15 cellular contexts compared by ENCODE assay signal in the genomic region with DNA sequence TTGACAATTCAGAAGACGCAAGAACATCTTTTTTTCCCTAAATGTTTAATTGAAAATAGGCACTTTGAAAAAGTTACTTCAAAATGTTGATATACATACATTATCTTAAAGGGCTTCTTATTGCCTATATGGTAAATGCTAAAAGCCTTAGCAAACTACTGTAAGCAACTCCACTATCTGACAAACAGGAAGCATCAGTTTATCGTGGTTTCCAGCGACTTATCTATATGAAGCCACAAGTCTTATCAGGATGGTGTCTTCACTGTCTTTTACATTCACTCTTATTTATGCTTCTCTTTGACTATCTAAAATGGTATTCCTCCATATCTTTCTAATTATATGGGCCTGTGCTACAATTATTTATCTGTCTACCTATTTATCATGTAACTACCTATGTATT.
DNase-seq lines count a peak whose midpoint lies in the region; ATAC-seq and TF ChIP-seq lines count a peak whose summit lies in the region.
"Had no signal": no experiment of that assay in that cellular context is flagged by ENCODE, and none has a peak within 500 bp of the region (broad histone marks: within the 10 kb centered on the region; RNA-seq: fewer than 3 reads in every experiment).

No MANE protein-coding gene starts in this region.

- no peaks in the 10 kb centered on the region for H3K27me3 Mint-ChIP-seq in T-cell
- no peaks in the 10 kb centered on the region for H3K27me3 Mint-ChIP-seq in central memory CD8-positive, alpha-beta T cell
- H3K27me3 Mint-ChIP-seq: IgD-negative memory B cell had no signal

- no peaks in the 10 kb centered on the region for H4K20me1 ChIP-seq in BLaER1
- no peaks in the 10 kb centered on the region for H4K20me1 ChIP-seq in DND-41 (ENCODE audit: insufficient read depth, low read length)

- peaks cover 15% of the 10 kb centered on the region; the same call in 1 of the 2 replicates for H3K4me1 ChIP-seq in BLaER1
- peaks cover 34% of the 10 kb centered on the region for H3K4me1 ChIP-seq in DND-41 (ENCODE audit: insufficient read depth, low read length)
- no peaks in the 10 kb centered on the region for H3K4me1 ChIP-seq in mesenchymal stem cell (ENCODE audit: control insufficient read depth, insufficient read depth, low read depth, low read length)
- H3K4me1 ChIP-seq in sigmoid colon = no peaks in the 10 kb centered on the region

- H3K23ac ChIP-seq in mesenchymal stem cell (ENCODE audit: low read length in 2 of 2) = no peak overlapping the region

- peak overlapping the region; percentile 19 to 26 for H3K27ac Mint-ChIP-seq in T-cell
- peak overlapping the region; percentile 66 for H3K27ac Mint-ChIP-seq in central memory CD8-positive, alpha-beta T cell (ENCODE audit: low read depth)
- H3K27ac Mint-ChIP-seq: GM23338 had no signal

- no peak for DNase-seq in DND-41
- no peak for DNase-seq in T-cell
- no peak for DNase-seq in central memory CD8-positive, alpha-beta T cell (ENCODE audit: low spot score in 2 of 2)
- no peak for DNase-seq in mesenchymal stem cell
- DNase-seq in left colon = no peak
- DNase-seq in activated T-cell treated with anti-CD3 and anti-CD28 coated beads for 4 hours = no peak
- no peak for DNase-seq in sigmoid colon
- DNase-seq: NCI-H1105 treated with DMSO at 0.1 percent for 48 hours, NCI-H187, NCI-H2171, SIG-M5 had no signal

- H2AFZ ChIP-seq in DND-41 (ENCODE audit: low read depth, low read length) (no peak overlapping the region), mesenchymal stem cell (ENCODE audit: low read depth, low read length) (no peak overlapping the region)
- H2AFZ ChIP-seq: GM23338 had no signal

- no peak overlapping the region for H3K4ac ChIP-seq in mesenchymal stem cell (ENCODE audit: low read depth in 1 of 2, low read length in 2 of 2)

- intact Hi-C loops in left colon (cut with DNase I, micrococcal nuclease) = no loop called here
- intact Hi-C loops in sigmoid colon (cut with DNase I) = no loop called here

- POLR2A ChIA-PET in T-cell (lab: Charles Lee) = no interaction called here

- WGBS in mesenchymal stem cell = 56% methylated on average over 2 of the region's 3 CpGs
- WGBS in sigmoid colon, 2 donors = 68 to 83% methylated on average over 3 of the region's 3 CpGs

- H3K9me3 ChIP-seq in BLaER1 (no peaks in the 10 kb centered on the region), DND-41 (ENCODE audit: insufficient read depth, low read length, severe bottlenecking) (no peaks in the 10 kb centered on the region), mesenchymal stem cell (ENCODE audit: control insufficient read depth, low read length) (no peaks in the 10 kb centered on the region), sigmoid colon (no peaks in the 10 kb centered on the region)

- no peaks in the 10 kb centered on the region for H3K79me2 ChIP-seq in DND-41 (ENCODE audit: insufficient read depth, low read length)

- no peak overlapping the region for H4K8ac ChIP-seq in mesenchymal stem cell (ENCODE audit: low read length)

- TF ChIP-seq CTCF in DND-41 (IDR thresholded peaks at IDR 0.05; ENCODE audit: borderline replicate concordance, extremely low read depth, low read length, poor library complexity, severe bottlenecking) (no peak), sigmoid colon (IDR thresholded peaks at IDR 0.05) (no peak)

- no peaks in the 10 kb centered on the region for H3K79me1 ChIP-seq in mesenchymal stem cell (replicated peaks; ENCODE audit: low read length, poor library complexity, severe bottlenecking)

- H4K91ac ChIP-seq in mesenchymal stem cell (ENCODE audit: low read length) = no peak overlapping the region

- H3K4me2 ChIP-seq in BLaER1 = peak overlapping the region; percentile 4; the same call in 1 of the 2 replicates
- H3K4me2 ChIP-seq in DND-41 (ENCODE audit: insufficient read depth, low read length) = peak overlapping the region; percentile 22; the same call in 1 of the 2 replicates
- H3K4me2 ChIP-seq in mesenchymal stem cell (ENCODE audit: low read length, poor library complexity, severe bottlenecking) = no peak overlapping the region
- H3K4me2 ChIP-seq: GM23338 had no signal

- H3K4me3 ChIP-seq in BLaER1 = no peak overlapping the region
- no peak overlapping the region for H3K4me3 ChIP-seq in DND-41 (ENCODE audit: low read depth in 1 of 2, low read length in 2 of 2)
- no peak overlapping the region for H3K4me3 ChIP-seq in mesenchymal stem cell (ENCODE audit: insufficient read depth in 1 of 2, low read depth in 1 of 2, low read length in 2 of 2)
- no peak overlapping the region for H3K4me3 ChIP-seq in sigmoid colon
- H3K4me3 ChIP-seq: GM23338 had no signal

- ATAC-seq in DND-41 (ENCODE audit: insufficient read depth, low read depth) = peak; percentile 71
- ATAC-seq in T-cell (replicated peaks in 1 of 4) = peak in 3 of 4 experiments; percentile 40 to 46 (median 41)
- ATAC-seq in central memory CD8-positive, alpha-beta T cell (replicated peaks; ENCODE audit: extremely low read depth, poor library complexity, severe bottlenecking) = no peak
- no peak for ATAC-seq in left colon
- ATAC-seq: GM23338 had no signal

- H3K36me3 ChIP-seq in BLaER1 (no peaks in the 10 kb centered on the region), DND-41 (ENCODE audit: insufficient read depth, low read length) (no peaks in the 10 kb centered on the region), mesenchymal stem cell (ENCODE audit: control insufficient read depth in 1 of 2, insufficient read depth in 2 of 2, low read depth in 1 of 2, low read length in 2 of 2) (no peaks in the 10 kb centered on the region), sigmoid colon (no peaks in the 10 kb centered on the region)

- no peaks in the 10 kb centered on the region for H3K36me3 Mint-ChIP-seq in T-cell
- peaks cover 13% of the 10 kb centered on the region for H3K36me3 Mint-ChIP-seq in central memory CD8-positive, alpha-beta T cell (ENCODE audit: insufficient read depth)
- H3K36me3 Mint-ChIP-seq: IgD-negative memory B cell had no signal

- H3K4me3 Mint-ChIP-seq in T-cell = no peak overlapping the region
- peak overlapping the region; percentile 40 for H3K4me3 Mint-ChIP-seq in central memory CD8-positive, alpha-beta T cell
- H3K4me3 Mint-ChIP-seq: GM23338, IgD-negative memory B cell had no signal

- H3K18ac ChIP-seq in mesenchymal stem cell (ENCODE audit: low read depth in 1 of 2, low read length in 2 of 2) = no peak overlapping the region

- H2BK120ac ChIP-seq in mesenchymal stem cell (ENCODE audit: low read depth, low read length) = no peak overlapping the region

- no peaks in the 10 kb centered on the region for H3K9me3 Mint-ChIP-seq in T-cell
- H3K9me3 Mint-ChIP-seq in central memory CD8-positive, alpha-beta T cell = no peaks in the 10 kb centered on the region
- H3K9me3 Mint-ChIP-seq: GM23338, IgD-negative memory B cell had no signal

- no peak overlapping the region for H3K27ac ChIP-seq in BLaER1
- H3K27ac ChIP-seq in DND-41 (ENCODE audit: low read length) = no peak overlapping the region
- H3K27ac ChIP-seq in mesenchymal stem cell (ENCODE audit: low read length, poor library complexity, severe bottlenecking) = no peak overlapping the region
- H3K27ac ChIP-seq in sigmoid colon = no peak overlapping the region
- H3K27ac ChIP-seq: C4-2B had no signal

- no peak overlapping the region for H2BK15ac ChIP-seq in mesenchymal stem cell (ENCODE audit: low read depth, poor library complexity, severe bottlenecking)

- no peak overlapping the region for H3K14ac ChIP-seq in mesenchymal stem cell (ENCODE audit: low read length in 2 of 2)

- no peak overlapping the region for H2BK5ac ChIP-seq in mesenchymal stem cell (ENCODE audit: low read depth, low read length, poor library complexity, severe bottlenecking)

- H2AK5ac ChIP-seq in mesenchymal stem cell (ENCODE audit: low read length, severe bottlenecking) = no peak overlapping the region

- TF ChIP-seq POLR2A in sigmoid colon (IDR thresholded peaks at IDR 0.05) = no peak

- no peak overlapping the region for H2BK12ac ChIP-seq in mesenchymal stem cell (ENCODE audit: low read length in 2 of 2)

- H3K9ac ChIP-seq in BLaER1 = no peak overlapping the region
- H3K9ac ChIP-seq in DND-41 (ENCODE audit: low read depth, low read length) = no peak overlapping the region
- H3K9ac ChIP-seq in mesenchymal stem cell (ENCODE audit: low read length) = no peak overlapping the region

- H3K27me3 ChIP-seq in BLaER1 = no peaks in the 10 kb centered on the region
- no peaks in the 10 kb centered on the region for H3K27me3 ChIP-seq in DND-41 (ENCODE audit: insufficient read depth, low read length, poor library complexity)
- H3K27me3 ChIP-seq in mesenchymal stem cell (ENCODE audit: control insufficient read depth in 1 of 2, insufficient read depth in 1 of 2, low read length in 2 of 2) = no peaks in the 10 kb centered on the region
- H3K27me3 ChIP-seq in sigmoid colon = no peaks in the 10 kb centered on the region

- CTCF ChIA-PET in T-cell (lab: Charles Lee) = no interaction called here

- TF ChIP-seq EP300 in sigmoid colon (IDR thresholded peaks at IDR 0.05) = no peak

- H3K4me1 Mint-ChIP-seq in T-cell = peaks cover 47 to 51% (median 50%) of the 10 kb centered on the region in 3 donors
- peaks cover 34% of the 10 kb centered on the region for H3K4me1 Mint-ChIP-seq in central memory CD8-positive, alpha-beta T cell
- H3K4me1 Mint-ChIP-seq: GM23338 had no signal

Comparison
In these comparisons a context has a peak if more than half of its experiments do, and no peak if none do; other contexts are left out.
1. ATAC-seq: peak in DND-41 (single experiment) and T-cell (3 of 4); none in central memory CD8-positive, alpha-beta T cell (single experiment) and left colon (single experiment).